ENCODE assay signal across 23 cellular contexts in the genomic region with DNA sequence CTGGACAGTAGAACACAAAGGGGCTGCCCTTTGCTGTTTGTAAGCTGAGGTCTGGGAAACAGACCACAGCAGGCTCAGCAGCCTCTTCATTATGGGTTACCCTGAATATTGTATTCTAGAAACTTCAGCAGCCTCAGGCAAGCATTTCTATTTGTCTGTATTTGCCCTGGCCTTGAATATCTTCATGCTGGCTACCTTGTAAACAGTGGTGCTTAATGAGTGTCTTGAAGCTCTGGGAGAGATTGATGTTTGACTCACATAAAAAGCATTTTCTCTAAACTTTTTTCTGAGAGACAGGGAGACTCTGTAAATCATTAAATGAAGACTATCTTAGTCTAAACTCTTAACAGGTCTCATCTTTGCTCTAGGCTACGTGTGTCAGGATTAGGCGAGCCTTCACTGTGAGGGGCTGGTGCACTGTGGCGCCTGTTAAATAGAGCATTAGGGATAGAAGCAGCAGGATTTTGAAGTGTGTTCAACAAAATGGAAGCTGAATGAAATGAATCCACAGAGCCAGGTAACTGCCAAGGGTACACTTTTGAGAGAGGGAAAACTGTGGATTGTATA.
"Had no signal": no experiment of that assay in that cellular context is flagged by ENCODE, and none has a peak within 500 bp of the region (broad histone marks: within the 10 kb centered on the region; RNA-seq: fewer than 3 reads in every experiment).

No MANE protein-coding gene starts in this region.

- H3K9me3 Mint-ChIP-seq: natural killer cell had no signal

- H3K27ac Mint-ChIP-seq: progenitor cell of endocrine pancreas had no signal

- H3K4me3 ChIP-seq: dorsolateral prefrontal cortex, hepatocyte, pancreas, spleen, stomach, thoracic aorta, transverse colon had no signal

- H3K27me3 Mint-ChIP-seq: progenitor cell of endocrine pancreas had no signal

- H3K27ac ChIP-seq: dorsolateral prefrontal cortex, hepatocyte, pancreas, spleen, stomach, thoracic aorta, transverse colon had no signal

- H3K36me3 ChIP-seq: pancreas, spleen, stomach, thoracic aorta, transverse colon had no signal

- H2AFZ ChIP-seq: hepatocyte had no signal

- H3K36me3 Mint-ChIP-seq: natural killer cell had no signal

- H3K4me2 ChIP-seq: hepatocyte had no signal

- H3K4me1 ChIP-seq: pancreas, stomach, transverse colon had no signal

- ATAC-seq: natural killer cell, pancreas, sciatic nerve had no signal

- H3K9me3 ChIP-seq: pancreas, spleen, stomach, thoracic aorta, transverse colon had no signal

- DNase-seq: cortex of kidney; dorsolateral prefrontal cortex; effector CD8-positive, alpha-beta T cell; foreskin melanocyte; head of caudate nucleus; kidney glomerular epithelial cell; mesendoderm; natural killer cell; occipital lobe; pancreas; retina; spleen; stimulated activated CD4-positive, alpha-beta T cell treated with anti-CD3 and anti-CD28 coated beads, Interleukin-15, amount 100 ng/mL, for 24 hours; stimulated activated CD4-positive, alpha-beta T cell treated with anti-CD3 and anti-CD28 coated beads, Interleukin-1b, Interleukin-23, amount 100 ng/mL, for 48 hours; stimulated activated CD4-positive, alpha-beta T cell treated with anti-CD3 and anti-CD28 coated beads, Interleukin-4, amount 100 ng/mL, for 24 hours; stimulated activated naive CD4-positive, alpha-beta T cell; stomach; substantia nigra; transverse colon had no signal

- H3K4me3 Mint-ChIP-seq: natural killer cell had no signal

- H3K79me2 ChIP-seq: hepatocyte had no signal

- FAIRE-seq: pancreas had no signal

- H3K27me3 ChIP-seq: hepatocyte, pancreas, spleen, stomach, transverse colon had no signal
